ENCODE assay signal across 28 cellular contexts in the genomic region with DNA sequence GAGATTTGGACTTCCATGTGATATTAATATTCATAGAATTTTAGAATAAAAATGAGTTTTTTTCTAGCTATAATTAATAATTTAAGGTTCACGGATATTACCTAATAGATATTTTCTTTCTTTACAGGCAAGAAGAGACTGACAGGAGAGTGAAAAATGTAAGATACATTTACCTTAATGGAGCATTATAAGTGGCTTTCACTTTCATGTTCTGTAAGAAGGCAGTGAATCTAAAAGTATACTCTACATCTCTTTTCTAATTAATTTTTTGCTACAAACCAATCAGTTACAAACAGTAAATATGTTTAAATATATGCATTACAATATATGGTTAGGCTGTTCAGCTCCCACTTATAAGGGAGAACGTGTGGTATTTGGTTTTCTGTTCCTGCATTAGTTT.
"Had no signal": no experiment of that assay in that cellular context is flagged by ENCODE, and none has a peak within 500 bp of the region (broad histone marks: within the 10 kb centered on the region; RNA-seq: fewer than 3 reads in every experiment).

No MANE protein-coding gene starts in this region.

- H3K4me1 Mint-ChIP-seq: memory B cell; naive B cell; stimulated activated effector memory CD8-positive, alpha-beta T cell treated with anti-CD3 and anti-CD28 coated beads, Interleukin-12 subunit alpha, Interleukin-12 subunit beta, amount 100 ng/mL, for 72 hours had no signal

- H3K9me3 ChIP-seq: colonic mucosa, gastrocnemius medialis, heart left ventricle, mucosa of descending colon, psoas muscle, sigmoid colon, stomach, thyroid gland, vagina had no signal

- H3K27ac ChIP-seq: colonic mucosa, heart left ventricle, hepatocyte, psoas muscle, sigmoid colon, stomach, thyroid gland, vagina had no signal

- DNase-seq: colonic mucosa; effector memory CD4-positive, alpha-beta T cell; foreskin fibroblast; gastrocnemius medialis; heart left ventricle; kidney glomerular epithelial cell; mucosa of descending colon; naive B cell; nucleus accumbens; posterior cingulate gyrus; psoas muscle; right cardiac atrium; sigmoid colon; stimulated activated CD4-positive, alpha-beta T cell treated with anti-CD3 and anti-CD28 coated beads, Interleukin-2, amount 100 ng/mL, for 24 hours; stimulated activated CD4-positive, alpha-beta T cell treated with anti-CD3 and anti-CD28 coated beads, Interleukin-4, amount 100 ng/mL, for 24 hours; stimulated activated naive CD4-positive, alpha-beta T cell treated with Interleukin-2 at 50 U/mL for 16 hours; stomach; thyroid gland; trophoblast cell had no signal

- H3K36me3 Mint-ChIP-seq: natural killer cell treated with Interleukin-12 subunit alpha and Interleukin-12 subunit beta and Interleukin-15 and Interleukin-18, amount 100 ng/mL, for 72 hours; stimulated activated effector memory CD8-positive, alpha-beta T cell treated with anti-CD3 and anti-CD28 coated beads, Interleukin-12 subunit alpha, Interleukin-12 subunit beta, amount 100 ng/mL, for 72 hours had no signal

- FAIRE-seq: endometrium had no signal

- H3K4me3 Mint-ChIP-seq: dendritic cell treated with granulocyte-macrophage colony-stimulating factor and Interleukin-4, amounts not matched to agents 40 ng/mL and 50 ng/mL, for 4 days; memory B cell; mesothelial cell of epicardium; naive B cell; natural killer cell treated with Interleukin-12 subunit alpha and Interleukin-12 subunit beta and Interleukin-15 and Interleukin-18, amount 100 ng/mL, for 72 hours; stimulated activated effector memory CD8-positive, alpha-beta T cell treated with anti-CD3 and anti-CD28 coated beads, Interleukin-12 subunit alpha, Interleukin-12 subunit beta, amount 100 ng/mL, for 72 hours had no signal

- H3K4me3 ChIP-seq: colonic mucosa, gastrocnemius medialis, heart left ventricle, hepatocyte, lung, mucosa of descending colon, psoas muscle, sigmoid colon, stomach, thyroid gland, vagina had no signal

- H3K27ac Mint-ChIP-seq: dendritic cell treated with granulocyte-macrophage colony-stimulating factor and Interleukin-4, amounts not matched to agents 40 ng/mL and 50 ng/mL, for 4 days; memory B cell; mesothelial cell of epicardium; naive B cell; natural killer cell treated with Interleukin-12 subunit alpha and Interleukin-12 subunit beta and Interleukin-15 and Interleukin-18, amount 100 ng/mL, for 72 hours; stimulated activated effector memory CD8-positive, alpha-beta T cell treated with anti-CD3 and anti-CD28 coated beads, Interleukin-12 subunit alpha, Interleukin-12 subunit beta, amount 100 ng/mL, for 72 hours had no signal

- ATAC-seq: gastrocnemius medialis; heart left ventricle; mucosa of descending colon; natural killer cell treated with Interleukin-12 subunit alpha and Interleukin-12 subunit beta and Interleukin-15 and Interleukin-18, amount 100 ng/mL, for 72 hours; psoas muscle; right cardiac atrium; stimulated activated effector memory CD8-positive, alpha-beta T cell treated with anti-CD3 and anti-CD28 coated beads, Interleukin-12 subunit alpha, Interleukin-12 subunit beta, amount 100 ng/mL, for 72 hours had no signal

- H3K4me1 ChIP-seq: sigmoid colon, vagina had no signal

- H3K36me3 ChIP-seq: colonic mucosa, sigmoid colon had no signal

- H3K27me3 ChIP-seq: colonic mucosa, gastrocnemius medialis, heart left ventricle, hepatocyte, sigmoid colon, stomach, thyroid gland, vagina had no signal

- H3K9me3 Mint-ChIP-seq: dendritic cell treated with granulocyte-macrophage colony-stimulating factor and Interleukin-4, amounts not matched to agents 40 ng/mL and 50 ng/mL, for 4 days; memory B cell; natural killer cell treated with Interleukin-12 subunit alpha and Interleukin-12 subunit beta and Interleukin-15 and Interleukin-18, amount 100 ng/mL, for 72 hours; stimulated activated effector memory CD8-positive, alpha-beta T cell treated with anti-CD3 and anti-CD28 coated beads, Interleukin-12 subunit alpha, Interleukin-12 subunit beta, amount 100 ng/mL, for 72 hours had no signal

- H3K27me3 Mint-ChIP-seq: dendritic cell treated with granulocyte-macrophage colony-stimulating factor and Interleukin-4, amounts not matched to agents 40 ng/mL and 50 ng/mL, for 4 days; memory B cell; naive B cell; natural killer cell treated with Interleukin-12 subunit alpha and Interleukin-12 subunit beta and Interleukin-15 and Interleukin-18, amount 100 ng/mL, for 72 hours had no signal
